Comparison of ENCODE assay signal across 18 cellular contexts in genomic region chr1:13792429-13792828, GRCh38.
DNase-seq lines count a peak whose midpoint lies in the region; ATAC-seq and TF ChIP-seq lines count a peak whose summit lies in the region.
"Had no signal": no experiment of that assay in that cellular context is flagged by ENCODE, and none has a peak within 500 bp of the region (broad histone marks: within the 10 kb centered on the region; RNA-seq: fewer than 3 reads in every experiment).

No MANE protein-coding gene starts in this region.

- peaks cover 36% of the 10 kb centered on the region for H3K36me3 Mint-ChIP-seq in activated CD4-positive, alpha-beta memory T cell treated with anti-CD3 and anti-CD28 coated beads, Interleukin-2, amount 10 ng/mL, durations not matched to agents 7 days and 5 days (ENCODE audit: low read depth)

- POLR2A ChIA-PET in activated CD4-positive, alpha-beta memory T cell treated with anti-CD3 and anti-CD28 coated beads, Interleukin-2, amount 10 ng/mL, durations not matched to agents 7 days and 5 days (lab: Charles Lee) = interaction anchor here (1.5 kb wide), 1 partner anchor 90 kb away, joined by 4 read pairs; no protein-coding TSS in a partner anchor

- DNase-seq in ELR (ENCODE audit: low read depth) (peak; percentile 19), adipocyte (ENCODE audit: low read depth) (peak; percentile 54), foreskin fibroblast (peak; percentile 68 to 85), psoas muscle (no peak), NCI-H1092 (lab: John Stamatoyannopoulos, UW) (no peak), globus pallidus (ENCODE audit: low spot score) (no peak)
- DNase-seq in stimulated activated CD4-positive, alpha-beta T cell treated with anti-CD3 and anti-CD28 coated beads, Interleukin-12 subunit alpha, Interleukin-12 subunit beta, amount 100 ng/mL, for 4 hours = no peak
- no peak for DNase-seq in activated CD4-positive, alpha-beta memory T cell treated with anti-CD3 and anti-CD28 coated beads, Interleukin-2, amount 10 ng/mL, durations not matched to agents 7 days and 5 days
- DNase-seq: effector memory CD8-positive, alpha-beta T cell; MV-4-11; NCI-H226; pancreas; stimulated activated CD4-positive, alpha-beta T cell treated with anti-CD3 and anti-CD28 coated beads, Interleukin-4, amount 100 ng/mL, for 1 hour; stimulated activated naive CD4-positive, alpha-beta T cell; SW 1271 had no signal

- no peaks in the 10 kb centered on the region for H3K27me3 ChIP-seq in adipocyte (replicated peaks; ENCODE audit: control insufficient read depth, insufficient read depth, low read length)
- no peaks in the 10 kb centered on the region for H3K27me3 ChIP-seq in psoas muscle (ENCODE audit: insufficient read depth in 3 of 3, low read length in 2 of 3)
- H3K27me3 ChIP-seq: pancreas had no signal

- no peaks in the 10 kb centered on the region for H3K27me3 Mint-ChIP-seq in activated CD4-positive, alpha-beta memory T cell treated with anti-CD3 and anti-CD28 coated beads, Interleukin-2, amount 10 ng/mL, durations not matched to agents 7 days and 5 days
- H3K27me3 Mint-ChIP-seq: effector memory CD8-positive, alpha-beta T cell had no signal

- H3K4me3 ChIP-seq in adipocyte (ENCODE audit: low read length) (no peak overlapping the region), foreskin fibroblast (ENCODE audit: low read depth in 1 of 2, low read length in 2 of 2) (no peak overlapping the region), psoas muscle (no peak overlapping the region)
- H3K4me3 ChIP-seq: GM23338, lung, pancreas had no signal

- peak; percentile 71 to 84 (median 82) for ATAC-seq in psoas muscle
- ATAC-seq: effector memory CD8-positive, alpha-beta T cell; GM23338; pancreas had no signal

- H3K4me1 ChIP-seq in adipocyte (ENCODE audit: control insufficient read depth, insufficient read depth, low read length) (peaks cover 15% of the 10 kb centered on the region), psoas muscle (peaks cover 49% of the 10 kb centered on the region)
- H3K4me1 ChIP-seq: pancreas had no signal

- no peak for TF ChIP-seq CTCF in foreskin fibroblast (IDR thresholded peaks at IDR 0.05; ENCODE audit: low read depth, low read length)
- TF ChIP-seq CTCF in psoas muscle (IDR thresholded peaks at IDR 0.05) = no peak

- no peak overlapping the region for H3K4me3 Mint-ChIP-seq in activated CD4-positive, alpha-beta memory T cell treated with anti-CD3 and anti-CD28 coated beads, Interleukin-2, amount 10 ng/mL, durations not matched to agents 7 days and 5 days
- H3K4me3 Mint-ChIP-seq: effector memory CD8-positive, alpha-beta T cell; GM23338 had no signal

- H3K9me3 Mint-ChIP-seq in activated CD4-positive, alpha-beta memory T cell treated with anti-CD3 and anti-CD28 coated beads, Interleukin-2, amount 10 ng/mL, durations not matched to agents 7 days and 5 days = no peaks in the 10 kb centered on the region
- H3K9me3 Mint-ChIP-seq: effector memory CD8-positive, alpha-beta T cell; GM23338 had no signal

- H3K9me3 ChIP-seq in adipocyte (ENCODE audit: control insufficient read depth, low read length) (no peaks in the 10 kb centered on the region), psoas muscle (no peaks in the 10 kb centered on the region)
- H3K9me3 ChIP-seq: pancreas had no signal

- H3K27ac ChIP-seq in psoas muscle = peak overlapping the region; percentile 82
- H3K27ac ChIP-seq: C4-2B, pancreas had no signal

- WGBS in psoas muscle, 3 donors = 44 to 70% (median 58%) methylated on average over 6 of the region's 6 CpGs

- H3K9ac ChIP-seq in adipocyte (ENCODE audit: low read length) = peak overlapping the region; percentile 51

- H3K27ac Mint-ChIP-seq in activated CD4-positive, alpha-beta memory T cell treated with anti-CD3 and anti-CD28 coated beads, Interleukin-2, amount 10 ng/mL, durations not matched to agents 7 days and 5 days = no peak overlapping the region
- H3K27ac Mint-ChIP-seq: GM23338 had no signal

- H3K36me3 ChIP-seq in adipocyte (ENCODE audit: control insufficient read depth, insufficient read depth, low read length, severe bottlenecking) = peaks cover 32% of the 10 kb centered on the region
- H3K36me3 ChIP-seq in psoas muscle (ENCODE audit: insufficient read depth in 1 of 2, low read depth in 1 of 2) = peaks cover 0 to 13% of the 10 kb centered on the region in 2 donors

- CTCF ChIA-PET in activated CD4-positive, alpha-beta memory T cell treated with anti-CD3 and anti-CD28 coated beads, Interleukin-2, amount 10 ng/mL, durations not matched to agents 7 days and 5 days (lab: Charles Lee) = no interaction called here

- peaks cover 21% of the 10 kb centered on the region for H3K4me1 Mint-ChIP-seq in activated CD4-positive, alpha-beta memory T cell treated with anti-CD3 and anti-CD28 coated beads, Interleukin-2, amount 10 ng/mL, durations not matched to agents 7 days and 5 days

- intact Hi-C loops in psoas muscle (cut with DNase I) = loop anchor here in 1 of 2 donors (5.0 kb wide), 1 partner anchor 830 kb away; no protein-coding TSS in a partner anchor

Comparison
In these comparisons a context has a peak if more than half of its experiments do, and no peak if none do; other contexts are left out.
1. DNase-seq: peak in ELR (single experiment), adipocyte (single experiment) and foreskin fibroblast (2 of 2); none in psoas muscle (0 of 2), stimulated activated CD4-positive, alpha-beta T cell treated with anti-CD3 and anti-CD28 coated beads, Interleukin-12 subunit alpha, Interleukin-12 subunit beta, amount 100 ng/mL, for 4 hours (single experiment), NCI-H1092 (single experiment), activated CD4-positive, alpha-beta memory T cell treated with anti-CD3 and anti-CD28 coated beads, Interleukin-2, amount 10 ng/mL, durations not matched to agents 7 days and 5 days (single experiment) and globus pallidus (single experiment).